ENCODE assay signal across 34 cellular contexts in the genomic region with DNA sequence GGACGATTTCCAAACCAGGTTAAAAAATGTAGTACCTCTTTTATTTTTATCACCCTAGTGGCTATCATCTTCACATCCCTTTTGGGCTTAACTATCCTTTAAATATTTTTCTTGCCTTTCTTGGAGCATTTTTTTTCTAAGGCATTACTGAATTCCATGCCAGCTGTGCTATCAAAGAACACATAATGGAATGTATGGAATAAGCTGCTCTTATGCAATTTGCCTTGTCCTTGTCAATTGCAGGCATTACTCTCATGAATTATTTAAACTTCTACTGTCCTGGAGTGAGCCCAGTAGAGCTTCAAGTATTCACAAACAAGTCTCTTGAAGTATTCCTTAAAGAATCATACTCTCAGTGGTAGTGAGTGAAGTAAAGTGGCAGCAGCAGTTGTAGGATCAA.
"Had no signal": no experiment of that assay in that cellular context is flagged by ENCODE, and none has a peak within 500 bp of the region (broad histone marks: within the 10 kb centered on the region; RNA-seq: fewer than 3 reads in every experiment).

No MANE protein-coding gene starts in this region.

- H3K9me3 ChIP-seq: MG63 had no signal

- DNase-seq: Karpas-422, Kasumi-1, MG63, MM.1S, MV-4-11, NCI-H1048, NCI-H1092, NCI-H1092 treated with DMSO at 0.1 percent for 48 hours, NCI-H1105, NCI-H1105 treated with DMSO at 0.1 percent for 48 hours, NCI-H1417, NCI-H1417 treated with DMSO at 0.1 percent for 48 hours, NCI-H1436, NCI-H1436 treated with DMSO at 0.1 percent for 48 hours, NCI-H146, NCI-H1694, NCI-H1694 treated with DMSO at 0.1 percent for 48 hours, NCI-H187, NCI-H187 treated with DMSO at 0.1 percent for 48 hours, NCI-H1930, NCI-H2029, NCI-H2029 treated with DMSO at 0.1 percent for 48 hours, NCI-H2081, NCI-H2081 treated with DMSO at 0.1 percent for 48 hours, NCI-H2107, NCI-H2171, NCI-H2171 treated with DMSO at 0.1 percent for 48 hours, NCI-H2227 treated with DMSO at 0.1 percent for 48 hours, NCI-H226, NCI-H345, NCI-H446, NCI-H446 treated with DMSO at 0.1 percent for 48 hours, NCI-H510A, NCI-H510A treated with DMSO at 0.1 percent for 48 hours had no signal

- H3K36me3 ChIP-seq: MG63 had no signal

- H3K27me3 ChIP-seq: MG63 had no signal

- H3K4me3 ChIP-seq: MG63 had no signal
